In the genomic region with DNA sequence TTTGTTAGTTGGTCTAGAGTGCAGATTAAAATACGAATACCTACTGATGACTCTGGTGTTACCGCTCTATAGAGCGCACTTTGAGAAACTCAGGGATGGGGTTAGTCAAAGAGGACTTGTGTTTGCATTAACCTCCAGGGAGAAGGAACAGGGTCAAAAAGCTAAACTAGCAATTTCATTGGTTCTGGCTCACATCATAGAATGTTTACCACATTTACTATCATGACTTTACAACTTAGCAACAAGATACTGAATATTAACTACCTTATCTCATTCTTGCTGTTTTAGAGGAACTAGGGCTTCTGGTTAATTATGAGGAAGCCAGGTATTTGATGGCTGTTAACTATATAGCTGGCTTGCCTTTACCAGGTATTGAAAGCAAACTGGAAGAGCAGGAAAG, we compare ENCODE assay signal across 16 cellular contexts. TPM values are rescaled to one million over a fixed set of nuclear protein-coding genes. Genes with fewer than 3 reads are reported as not detected.
DNase-seq lines count a peak whose midpoint lies in the region; ATAC-seq, FAIRE-seq and TF ChIP-seq lines count a peak whose summit lies in the region.
"Had no signal": no experiment of that assay in that cellular context is flagged by ENCODE, and none has a peak within 500 bp of the region (broad histone marks: within the 10 kb centered on the region; RNA-seq: fewer than 3 reads in every experiment).

No MANE protein-coding gene starts in this region.

- no peaks in the 10 kb centered on the region for H3K27me3 ChIP-seq in prostate gland (replicated peaks; ENCODE audit: insufficient read depth)
- H3K27me3 ChIP-seq: BLaER1 had no signal

- no peaks in the 10 kb centered on the region for H3K27me3 Mint-ChIP-seq in central memory CD8-positive, alpha-beta T cell
- H3K27me3 Mint-ChIP-seq: CD4-positive, alpha-beta memory T cell had no signal

- DNase-seq in HTR-8/SVneo (ENCODE audit: insufficient read length, low spot score), result no peak
- no peak for DNase-seq in central memory CD8-positive, alpha-beta T cell (ENCODE audit: low spot score in 2 of 2)
- DNase-seq in mucosa of descending colon, result no peak
- no peak for DNase-seq in prostate gland (ENCODE audit: low spot score)
- no peak for DNase-seq in COLO668 (lab: John Stamatoyannopoulos, UW; ENCODE audit: unreplicated experiment)
- DNase-seq: 8988T; CD4-positive, alpha-beta memory T cell; GM23248 had no signal

- no peak overlapping the region for H3K4me3 Mint-ChIP-seq in central memory CD8-positive, alpha-beta T cell
- H3K4me3 Mint-ChIP-seq: CD14-positive monocyte; CD4-positive, alpha-beta memory T cell had no signal

- H3K27ac Mint-ChIP-seq in central memory CD8-positive, alpha-beta T cell (ENCODE audit: low read depth), result peak overlapping the region; percentile 9

- TF ChIP-seq CTCF in mucosa of descending colon (IDR thresholded peaks at IDR 0.05), result no peak
- TF ChIP-seq CTCF in prostate gland (IDR thresholded peaks at IDR 0.05), result no peak

- H3K4me1 ChIP-seq in mucosa of descending colon (ENCODE audit: low read depth) (peaks cover 6% of the 10 kb centered on the region), prostate gland (replicated peaks) (no peaks in the 10 kb centered on the region)
- H3K4me1 ChIP-seq: BLaER1, HAP-1 had no signal

- peak; percentile 9 for FAIRE-seq in HTR-8/SVneo (lab: Jason Lieb, UNC)
- FAIRE-seq: G401.6, GM12891, GM19239 had no signal

- 93% methylated on average over 3 of the region's 3 CpGs for WGBS in prostate gland

- H3K9me3 ChIP-seq in mucosa of descending colon (no peaks in the 10 kb centered on the region), prostate gland (no peaks in the 10 kb centered on the region)
- H3K9me3 ChIP-seq: BLaER1, HAP-1 had no signal

- H3K4me1 Mint-ChIP-seq in central memory CD8-positive, alpha-beta T cell, result no peaks in the 10 kb centered on the region

- no peaks in the 10 kb centered on the region for H3K9me3 Mint-ChIP-seq in central memory CD8-positive, alpha-beta T cell
- H3K9me3 Mint-ChIP-seq: CD4-positive, alpha-beta memory T cell had no signal

- ATAC-seq in central memory CD8-positive, alpha-beta T cell (replicated peaks; ENCODE audit: extremely low read depth, poor library complexity, severe bottlenecking), result no peak
- ATAC-seq in mucosa of descending colon (peak; percentile 5), GM19328 (IDR thresholded peaks at IDR 0.05; ENCODE audit: unreplicated experiment) (no peak), esophagus mucosa (no peak)

- peaks cover 8% of the 10 kb centered on the region for H3K36me3 Mint-ChIP-seq in central memory CD8-positive, alpha-beta T cell (ENCODE audit: insufficient read depth)

- intact Hi-C loops in mucosa of descending colon (cut with DNase I, micrococcal nuclease) (no loop called here), prostate gland (cut with DNase I) (no loop called here)

- H3K27ac ChIP-seq in prostate gland, result no peak overlapping the region
- H3K27ac ChIP-seq: BLaER1, GM23248 had no signal

- H3K4me3 ChIP-seq in mucosa of descending colon (no peak overlapping the region), prostate gland (no peak overlapping the region)
- H3K4me3 ChIP-seq: BLaER1, GM23248, HAP-1 had no signal

- H3K36me3 ChIP-seq in mucosa of descending colon (ENCODE audit: low read depth), result peaks cover 20% of the 10 kb centered on the region
- H3K36me3 ChIP-seq in prostate gland, result peaks cover 0 to 5% of the 10 kb centered on the region in 2 donors

- TF ChIP-seq POLR2A in prostate gland (IDR thresholded peaks at IDR 0.05), result no peak

RNA-seq across cellular contexts. Expression of a gene that starts 12.8 kb away (rescaled TPM):
- total RNA-seq in mucosa of descending colon (1,000 to 10,000 TPM in 2 of 3 donors, 100 to 1,000 TPM in 1; 488 to 1,705 (median 1,380) TPM), prostate gland (100 to 1,000 TPM; 334 to 400 TPM), esophagus mucosa (211 TPM)

RNA-seq across cellular contexts. Expression of a gene that starts 49.6 kb away (rescaled TPM):
- total RNA-seq in mucosa of descending colon (10 to 100 TPM in 1 of 3 donors, 1 to 10 TPM in 2; 2.0 to 13.7 (median 3.3) TPM), prostate gland (1 to 10 TPM in 1 of 2 donors, under 1 TPM in 1; 0.73 to 4.4 TPM), esophagus mucosa (17.9 TPM)
- total RNA-seq: CD4-positive, alpha-beta memory T cell had no signal
